ENCODE assay signal across 26 cellular contexts in the genomic region with DNA sequence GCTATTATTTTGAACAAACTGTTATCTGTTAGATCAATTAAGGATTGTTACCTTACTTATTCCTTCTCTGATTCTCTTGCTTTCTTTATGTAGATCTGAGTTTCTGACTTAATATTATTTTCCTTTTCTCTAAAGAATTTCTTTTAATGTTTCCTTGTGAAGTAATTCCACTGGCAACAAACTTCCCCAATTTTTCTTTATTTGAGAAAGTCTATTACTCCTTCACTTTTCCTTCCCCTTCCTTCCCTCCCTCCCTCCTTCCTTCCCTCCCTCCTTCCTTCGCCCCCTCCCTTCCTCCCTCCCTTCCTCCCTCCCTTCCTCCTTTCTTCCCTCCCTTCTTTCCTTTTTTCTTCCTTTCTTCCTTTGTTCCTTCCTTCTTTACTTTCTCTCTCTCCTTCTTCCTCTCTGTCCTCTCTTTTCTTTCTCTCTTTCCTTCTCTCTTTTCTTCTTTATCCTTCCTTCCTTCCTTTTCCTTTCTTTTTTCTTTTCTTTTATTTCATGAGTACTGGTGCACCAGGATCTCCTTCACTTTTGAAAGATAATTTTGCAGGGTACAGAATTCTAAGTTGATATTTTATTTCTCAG.
"Had no signal": no experiment of that assay in that cellular context is flagged by ENCODE, and none has a peak within 500 bp of the region (broad histone marks: within the 10 kb centered on the region; RNA-seq: fewer than 3 reads in every experiment).

No MANE protein-coding gene starts in this region.

- H3K27ac ChIP-seq: epithelial cell of prostate, esophagus squamous epithelium, gastrocnemius medialis, heart right ventricle, left lung, lower lobe of right lung had no signal

- H3K36me3 ChIP-seq: esophagus squamous epithelium, gastrocnemius medialis, heart right ventricle, left lung, lower lobe of right lung had no signal

- DNase-seq: cortex of kidney; effector CD8-positive, alpha-beta T cell; effector memory CD8-positive, alpha-beta T cell; endodermal cell; erythroblast; esophagus squamous epithelium; foreskin fibroblast; foreskin melanocyte; gastrocnemius medialis; glutamatergic neuron; head of caudate nucleus; heart right ventricle; hippocampal formation; left cardiac atrium; left lung; left ventricle myocardium superior; lower lobe of right lung; mesenchymal stem cell; mucosa of descending colon; naive B cell; naive thymus-derived CD8-positive, alpha-beta T cell had no signal

- H3K27me3 ChIP-seq: esophagus squamous epithelium, gastrocnemius medialis, heart right ventricle, left lung had no signal

- FAIRE-seq: endometrium, islet of Langerhans, keratinocyte had no signal

- H3K4me3 ChIP-seq: esophagus squamous epithelium, gastrocnemius medialis, heart right ventricle, left lung, lower lobe of right lung, mucosa of descending colon had no signal

- ATAC-seq: effector memory CD8-positive, alpha-beta T cell; esophagus mucosa; gastrocnemius medialis; heart right ventricle; left cardiac atrium; left lung; left ventricle myocardium superior; lower lobe of right lung; mucosa of descending colon; naive thymus-derived CD8-positive, alpha-beta T cell had no signal

- H3K4me1 ChIP-seq: gastrocnemius medialis, heart right ventricle, left lung, lower lobe of right lung had no signal

- H3K9me3 ChIP-seq: esophagus squamous epithelium, gastrocnemius medialis, lower lobe of right lung, mucosa of descending colon had no signal
